In genomic region chr12:25155031-25155576, GRCh38 we compare ENCODE assay signal across 9 cellular contexts. TPM values are rescaled to one million over a fixed set of nuclear protein-coding genes. Genes with fewer than 3 reads are reported as not detected.
DNase-seq lines count a peak whose midpoint lies in the region; ATAC-seq and TF ChIP-seq lines count a peak whose summit lies in the region.
"Had no signal": no experiment of that assay in that cellular context is flagged by ENCODE, and none has a peak within 500 bp of the region (broad histone marks: within the 10 kb centered on the region; RNA-seq: fewer than 3 reads in every experiment).

No MANE protein-coding gene starts in this region.

- no peaks in the 10 kb centered on the region for H3K27me3 ChIP-seq in cardiac muscle cell
- no peaks in the 10 kb centered on the region for H3K27me3 ChIP-seq in right cardiac atrium (ENCODE audit: control insufficient read depth, insufficient read depth)

- WGBS in right cardiac atrium, result 79% methylated on average over 2 of the region's 2 CpGs
- 56 to 60% methylated on average over 2 of the region's 2 CpGs for WGBS in lower leg skin, 2 donors

- intact Hi-C loops in right cardiac atrium (cut with DNase I) (no loop called here), lower leg skin (cut with DNase I; ENCODE audit: low total_unique reads) (no loop called here)

- H3K27ac Mint-ChIP-seq in brain, result no peak overlapping the region

- no peaks in the 10 kb centered on the region for H3K9me3 Mint-ChIP-seq in brain

- H3K27ac ChIP-seq in cardiac muscle cell (no peak overlapping the region), right cardiac atrium (ENCODE audit: low read length) (no peak overlapping the region), substantia nigra (ENCODE audit: low read depth, low read length, poor library complexity, severe bottlenecking) (no peak overlapping the region)
- H3K27ac ChIP-seq: HL-60 had no signal

- H3K9me3 ChIP-seq in cardiac muscle cell (ENCODE audit: low read depth) (no peaks in the 10 kb centered on the region), right cardiac atrium (ENCODE audit: control insufficient read depth, low read length) (no peaks in the 10 kb centered on the region)

- peak; percentile 77 for TF ChIP-seq CTCF in cardiac muscle cell (IDR thresholded peaks at IDR 0.05; ENCODE audit: low read depth, low read length)
- peak; percentile 66 to 81 for TF ChIP-seq CTCF in brain (conservative IDR thresholded peaks at IDR 0.05)
- no peak for TF ChIP-seq CTCF in lower leg skin (IDR thresholded peaks at IDR 0.05)

- no peaks in the 10 kb centered on the region for H3K4me1 Mint-ChIP-seq in brain

- H3K4me3 Mint-ChIP-seq in brain, result no peak overlapping the region

- H3K27me3 Mint-ChIP-seq in brain, result no peaks in the 10 kb centered on the region

- TF ChIP-seq POLR2A in lower leg skin (IDR thresholded peaks at IDR 0.05), result no peak

- H3K4me3 ChIP-seq in cardiac muscle cell (no peak overlapping the region), right cardiac atrium (ENCODE audit: low read length) (no peak overlapping the region), lower leg skin (ENCODE audit: low read depth, poor library complexity, severe bottlenecking) (no peak overlapping the region)

- no peaks in the 10 kb centered on the region for H3K36me3 Mint-ChIP-seq in brain

- H3K4me1 ChIP-seq in cardiac muscle cell (ENCODE audit: low read depth) (no peaks in the 10 kb centered on the region), right cardiac atrium (ENCODE audit: control insufficient read depth, insufficient read depth, low read length) (no peaks in the 10 kb centered on the region)

- ATAC-seq in right cardiac atrium, result no peak

- DNase-seq in cardiac muscle cell (ENCODE audit: low read depth in 1 of 2, low spot score in 1 of 2) (peak; percentile 14 to 43), right cardiac atrium (no peak), HCEC 1CT (peak; percentile 64), NCI-H1694 treated with DMSO at 0.1 percent for 48 hours (lab: John Stamatoyannopoulos, UW) (peak; percentile 29), lung microvascular endothelial cell (ENCODE audit: low read depth in 2 of 2) (peak; percentile 47 to 49), substantia nigra (lab: John Stamatoyannopoulos, UW) (no peak), lower leg skin (ENCODE audit: low spot score in 2 of 2) (no peak)

- no peaks in the 10 kb centered on the region for H3K36me3 ChIP-seq in cardiac muscle cell

RNA-seq across cellular contexts. Expression of gene DNAI7, which starts 39.9 kb away (rescaled TPM):
- 0.57 and 0.81 TPM in 2 replicates for total RNA-seq in cardiac muscle cell
- 0.77 and 1.2 TPM in 2 replicates for polyA plus RNA-seq in cardiac muscle cell
- total RNA-seq in right cardiac atrium, result 1 to 10 TPM in 3 of 4 donors, under 1 TPM in 1; 0.83 to 2.2 (median 1.7) TPM
- polyA plus RNA-seq in right cardiac atrium, result 0.32 TPM
- polyA plus RNA-seq in brain (ENCODE audit: insufficient read depth, low read depth, low replicate concordance), result 0.70 TPM
- not detected in 2 replicates for total RNA-seq in lung microvascular endothelial cell
- 1 to 10 TPM; 1.0 to 3.4 (median 2.1) TPM for total RNA-seq in lower leg skin

RNA-seq across cellular contexts. Expression of gene ETFRF1, which starts 39.9 kb away (rescaled TPM):
- total RNA-seq in cardiac muscle cell (20.8 and 35.4 TPM in 2 replicates), right cardiac atrium (10 to 100 TPM; 48.5 to 58.1 (median 54.2) TPM), lung microvascular endothelial cell (11.7 and 13.7 TPM in 2 replicates), lower leg skin (10 to 100 TPM; 26.1 to 59.9 (median 38.0) TPM)
- polyA plus RNA-seq in cardiac muscle cell (56.9 and 68.5 TPM in 2 replicates), right cardiac atrium (76.0 TPM), brain (ENCODE audit: insufficient read depth, low read depth, low replicate concordance) (17.3 TPM)

Comparison
In these comparisons a context has a peak if more than half of its experiments do, and no peak if none do; other contexts are left out.
1. DNase-seq: peak in cardiac muscle cell (2 of 2), HCEC 1CT (single experiment), NCI-H1694 treated with DMSO at 0.1 percent for 48 hours (single experiment) and lung microvascular endothelial cell (2 of 2); none in right cardiac atrium (0 of 3), substantia nigra (0 of 49) and lower leg skin (0 of 2).
2. CTCF ChIP-seq: peak in cardiac muscle cell (single experiment) and brain (2 of 2); none in lower leg skin (0 of 3).